In the genomic region with DNA sequence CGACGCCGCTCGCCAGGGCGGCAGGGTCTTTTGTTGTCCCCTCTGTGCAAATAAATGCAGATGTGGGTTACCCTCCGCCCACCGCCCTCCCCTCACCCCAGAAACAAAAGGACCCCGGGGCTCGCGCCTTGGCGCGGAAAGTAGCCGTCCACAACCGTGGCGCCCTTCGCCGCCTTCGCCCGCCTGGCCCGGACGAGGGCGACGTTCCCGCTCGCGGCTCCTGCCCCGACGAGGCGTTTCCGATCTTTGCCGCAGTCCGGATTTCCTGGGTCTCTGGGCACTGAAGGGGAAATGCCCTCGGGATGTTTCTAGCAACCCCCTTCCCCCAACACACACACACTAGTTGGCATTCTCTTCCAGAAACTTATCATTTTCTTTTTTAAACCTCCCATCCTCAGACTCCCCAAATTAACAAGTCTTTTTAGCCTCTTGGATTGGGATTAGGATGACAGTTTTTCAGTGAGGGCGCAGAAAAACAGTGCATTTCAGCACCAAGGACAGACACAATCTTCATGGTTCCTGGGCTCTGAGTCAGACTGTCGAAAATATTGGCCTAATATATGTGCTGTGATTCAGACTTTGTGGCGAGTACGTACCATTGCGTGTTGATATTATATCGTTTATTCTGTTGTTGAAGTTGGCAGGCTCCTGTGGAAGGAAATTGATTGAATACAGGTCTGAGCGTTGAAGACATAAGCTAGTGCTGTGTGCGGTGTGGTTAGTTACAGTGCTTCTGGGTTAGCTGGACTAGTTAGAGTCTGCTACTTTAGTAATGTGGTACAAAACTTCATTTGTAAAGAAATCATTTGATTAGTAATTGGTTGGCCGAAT, we compare ENCODE assay signal across 1 cellular context.
TF ChIP-seq lines count a peak whose summit lies in the region.

No MANE protein-coding gene starts in this region.

TF ChIP-seq in HepG2, 621 proteins besides CTCF, POLR2A, EP300 and RAD21 (continued from another document and continues in another):
- TF ChIP-seq, protein P1, sequence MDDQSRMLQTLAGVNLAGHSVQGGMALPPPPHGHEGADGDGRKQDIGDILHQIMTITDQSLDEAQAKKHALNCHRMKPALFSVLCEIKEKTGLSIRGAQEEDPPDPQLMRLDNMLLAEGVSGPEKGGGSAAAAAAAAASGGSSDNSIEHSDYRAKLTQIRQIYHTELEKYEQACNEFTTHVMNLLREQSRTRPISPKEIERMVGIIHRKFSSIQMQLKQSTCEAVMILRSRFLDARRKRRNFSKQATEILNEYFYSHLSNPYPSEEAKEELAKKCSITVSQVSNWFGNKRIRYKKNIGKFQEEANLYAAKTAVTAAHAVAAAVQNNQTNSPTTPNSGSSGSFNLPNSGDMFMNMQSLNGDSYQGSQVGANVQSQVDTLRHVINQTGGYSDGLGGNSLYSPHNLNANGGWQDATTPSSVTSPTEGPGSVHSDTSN (CRISPR knock-in tag; IDR thresholded peaks at IDR 0.05; ENCODE audit: borderline replicate concordance): peak; percentile 74
- TF ChIP-seq MIER2 (CRISPR knock-in tag; IDR thresholded peaks at IDR 0.05): peak; percentile 97
- 0 out of 2 replicates have a peak, but pooled peaks have one; percentile 89 for TF ChIP-seq ZNF224 (CRISPR knock-in tag; IDR thresholded peaks at IDR 0.05)
- peak; percentile 81 for TF ChIP-seq MIXL1 (CRISPR knock-in tag; IDR thresholded peaks at IDR 0.05)
- no peak for TF ChIP-seq IRX3 (CRISPR knock-in tag; IDR thresholded peaks at IDR 0.05; ENCODE audit: borderline replicate concordance, low read depth)
- TF ChIP-seq SIX1 (CRISPR knock-in tag; IDR thresholded peaks at IDR 0.05; ENCODE audit: borderline replicate concordance): 0 out of 2 replicates have a peak, but pooled peaks have one; percentile 18
- TF ChIP-seq ZNF547 (CRISPR knock-in tag; IDR thresholded peaks at IDR 0.05): 0 out of 2 replicates have a peak, but pooled peaks have one; percentile 59
- TF ChIP-seq, protein P2, sequence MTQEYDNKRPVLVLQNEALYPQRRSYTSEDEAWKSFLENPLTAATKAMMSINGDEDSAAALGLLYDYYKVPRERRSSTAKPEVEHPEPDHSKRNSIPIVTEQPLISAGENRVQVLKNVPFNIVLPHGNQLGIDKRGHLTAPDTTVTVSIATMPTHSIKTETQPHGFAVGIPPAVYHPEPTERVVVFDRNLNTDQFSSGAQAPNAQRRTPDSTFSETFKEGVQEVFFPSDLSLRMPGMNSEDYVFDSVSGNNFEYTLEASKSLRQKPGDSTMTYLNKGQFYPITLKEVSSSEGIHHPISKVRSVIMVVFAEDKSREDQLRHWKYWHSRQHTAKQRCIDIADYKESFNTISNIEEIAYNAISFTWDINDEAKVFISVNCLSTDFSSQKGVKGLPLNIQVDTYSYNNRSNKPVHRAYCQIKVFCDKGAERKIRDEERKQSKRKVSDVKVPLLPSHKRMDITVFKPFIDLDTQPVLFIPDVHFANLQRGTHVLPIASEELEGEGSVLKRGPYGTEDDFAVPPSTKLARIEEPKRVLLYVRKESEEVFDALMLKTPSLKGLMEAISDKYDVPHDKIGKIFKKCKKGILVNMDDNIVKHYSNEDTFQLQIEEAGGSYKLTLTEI (CRISPR knock-in tag; conservative IDR thresholded peaks at IDR 0.05): no peak
- TF ChIP-seq ZNF83 (CRISPR knock-in tag; IDR thresholded peaks at IDR 0.05; ENCODE audit: borderline replicate concordance): no peak
- peak; percentile 69 for TF ChIP-seq RXRB (CRISPR knock-in tag; IDR thresholded peaks at IDR 0.05; ENCODE audit: borderline replicate concordance)
- no peak for TF ChIP-seq ZNF674 (CRISPR knock-in tag; IDR thresholded peaks at IDR 0.05; ENCODE audit: low read depth)
- TF ChIP-seq, protein P3, sequence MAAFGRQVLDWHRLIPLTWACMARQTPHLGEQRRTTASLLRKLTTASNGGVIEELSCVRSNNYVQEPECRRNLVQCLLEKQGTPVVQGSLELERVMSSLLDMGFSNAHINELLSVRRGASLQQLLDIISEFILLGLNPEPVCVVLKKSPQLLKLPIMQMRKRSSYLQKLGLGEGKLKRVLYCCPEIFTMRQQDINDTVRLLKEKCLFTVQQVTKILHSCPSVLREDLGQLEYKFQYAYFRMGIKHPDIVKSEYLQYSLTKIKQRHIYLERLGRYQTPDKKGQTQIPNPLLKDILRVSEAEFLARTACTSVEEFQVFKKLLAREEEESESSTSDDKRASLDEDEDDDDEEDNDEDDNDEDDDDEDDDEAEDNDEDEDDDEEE (CRISPR knock-in tag; IDR thresholded peaks at IDR 0.05): no peak
- TF ChIP-seq KLF9 (CRISPR knock-in tag; IDR thresholded peaks at IDR 0.05; ENCODE audit: low read depth): no peak
- TF ChIP-seq NFKB2 (CRISPR knock-in tag; IDR thresholded peaks at IDR 0.05; ENCODE audit: borderline replicate concordance): peak; percentile 43; the same call in 1 of the 2 replicates
- TF ChIP-seq, protein P4, sequence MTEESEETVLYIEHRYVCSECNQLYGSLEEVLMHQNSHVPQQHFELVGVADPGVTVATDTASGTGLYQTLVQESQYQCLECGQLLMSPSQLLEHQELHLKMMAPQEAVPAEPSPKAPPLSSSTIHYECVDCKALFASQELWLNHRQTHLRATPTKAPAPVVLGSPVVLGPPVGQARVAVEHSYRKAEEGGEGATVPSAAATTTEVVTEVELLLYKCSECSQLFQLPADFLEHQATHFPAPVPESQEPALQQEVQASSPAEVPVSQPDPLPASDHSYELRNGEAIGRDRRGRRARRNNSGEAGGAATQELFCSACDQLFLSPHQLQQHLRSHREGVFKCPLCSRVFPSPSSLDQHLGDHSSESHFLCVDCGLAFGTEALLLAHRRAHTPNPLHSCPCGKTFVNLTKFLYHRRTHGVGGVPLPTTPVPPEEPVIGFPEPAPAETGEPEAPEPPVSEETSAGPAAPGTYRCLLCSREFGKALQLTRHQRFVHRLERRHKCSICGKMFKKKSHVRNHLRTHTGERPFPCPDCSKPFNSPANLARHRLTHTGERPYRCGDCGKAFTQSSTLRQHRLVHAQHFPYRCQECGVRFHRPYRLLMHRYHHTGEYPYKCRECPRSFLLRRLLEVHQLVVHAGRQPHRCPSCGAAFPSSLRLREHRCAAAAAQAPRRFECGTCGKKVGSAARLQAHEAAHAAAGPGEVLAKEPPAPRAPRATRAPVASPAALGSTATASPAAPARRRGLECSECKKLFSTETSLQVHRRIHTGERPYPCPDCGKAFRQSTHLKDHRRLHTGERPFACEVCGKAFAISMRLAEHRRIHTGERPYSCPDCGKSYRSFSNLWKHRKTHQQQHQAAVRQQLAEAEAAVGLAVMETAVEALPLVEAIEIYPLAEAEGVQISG (CRISPR knock-in tag; IDR thresholded peaks at IDR 0.05): 0 out of 2 replicates have a peak, but pooled peaks have one; percentile 24
- no peak for TF ChIP-seq MZF1 (CRISPR knock-in tag; IDR thresholded peaks at IDR 0.05; ENCODE audit: borderline replicate concordance)
- peak; percentile 74; the same call in 1 of the 3 replicates for TF ChIP-seq MXI1 (IDR thresholded peaks at IDR 0.05; ENCODE audit: borderline replicate concordance, low read depth, low read length)
- TF ChIP-seq STAG1 (CRISPR knock-in tag; IDR thresholded peaks at IDR 0.05): peak; percentile 20; the same call in 1 of the 2 replicates
- TF ChIP-seq MLLT10 (CRISPR knock-in tag; IDR thresholded peaks at IDR 0.05): peak; percentile 64
- TF ChIP-seq, protein P5, sequence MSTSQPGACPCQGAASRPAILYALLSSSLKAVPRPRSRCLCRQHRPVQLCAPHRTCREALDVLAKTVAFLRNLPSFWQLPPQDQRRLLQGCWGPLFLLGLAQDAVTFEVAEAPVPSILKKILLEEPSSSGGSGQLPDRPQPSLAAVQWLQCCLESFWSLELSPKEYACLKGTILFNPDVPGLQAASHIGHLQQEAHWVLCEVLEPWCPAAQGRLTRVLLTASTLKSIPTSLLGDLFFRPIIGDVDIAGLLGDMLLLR (CRISPR knock-in tag; IDR thresholded peaks at IDR 0.05): peak; percentile 3
- no peak for TF ChIP-seq ZNF263 (CRISPR knock-in tag; IDR thresholded peaks at IDR 0.05)
- TF ChIP-seq, protein P6, sequence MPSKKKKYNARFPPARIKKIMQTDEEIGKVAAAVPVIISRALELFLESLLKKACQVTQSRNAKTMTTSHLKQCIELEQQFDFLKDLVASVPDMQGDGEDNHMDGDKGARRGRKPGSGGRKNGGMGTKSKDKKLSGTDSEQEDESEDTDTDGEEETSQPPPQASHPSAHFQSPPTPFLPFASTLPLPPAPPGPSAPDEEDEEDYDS (CRISPR knock-in tag; IDR thresholded peaks at IDR 0.05): peak; percentile 69
- TF ChIP-seq, protein P7, sequence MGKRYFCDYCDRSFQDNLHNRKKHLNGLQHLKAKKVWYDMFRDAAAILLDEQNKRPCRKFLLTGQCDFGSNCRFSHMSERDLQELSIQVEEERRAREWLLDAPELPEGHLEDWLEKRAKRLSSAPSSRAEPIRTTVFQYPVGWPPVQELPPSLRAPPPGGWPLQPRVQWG (CRISPR knock-in tag; IDR thresholded peaks at IDR 0.05; ENCODE audit: borderline replicate concordance, low read depth): no peak
- TF ChIP-seq, protein P8, sequence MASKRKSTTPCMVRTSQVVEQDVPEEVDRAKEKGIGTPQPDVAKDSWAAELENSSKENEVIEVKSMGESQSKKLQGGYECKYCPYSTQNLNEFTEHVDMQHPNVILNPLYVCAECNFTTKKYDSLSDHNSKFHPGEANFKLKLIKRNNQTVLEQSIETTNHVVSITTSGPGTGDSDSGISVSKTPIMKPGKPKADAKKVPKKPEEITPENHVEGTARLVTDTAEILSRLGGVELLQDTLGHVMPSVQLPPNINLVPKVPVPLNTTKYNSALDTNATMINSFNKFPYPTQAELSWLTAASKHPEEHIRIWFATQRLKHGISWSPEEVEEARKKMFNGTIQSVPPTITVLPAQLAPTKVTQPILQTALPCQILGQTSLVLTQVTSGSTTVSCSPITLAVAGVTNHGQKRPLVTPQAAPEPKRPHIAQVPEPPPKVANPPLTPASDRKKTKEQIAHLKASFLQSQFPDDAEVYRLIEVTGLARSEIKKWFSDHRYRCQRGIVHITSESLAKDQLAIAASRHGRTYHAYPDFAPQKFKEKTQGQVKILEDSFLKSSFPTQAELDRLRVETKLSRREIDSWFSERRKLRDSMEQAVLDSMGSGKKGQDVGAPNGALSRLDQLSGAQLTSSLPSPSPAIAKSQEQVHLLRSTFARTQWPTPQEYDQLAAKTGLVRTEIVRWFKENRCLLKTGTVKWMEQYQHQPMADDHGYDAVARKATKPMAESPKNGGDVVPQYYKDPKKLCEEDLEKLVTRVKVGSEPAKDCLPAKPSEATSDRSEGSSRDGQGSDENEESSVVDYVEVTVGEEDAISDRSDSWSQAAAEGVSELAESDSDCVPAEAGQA (IDR thresholded peaks at IDR 0.05; ENCODE audit: low read depth): no peak
- TF ChIP-seq, protein P8 (CRISPR knock-in tag; IDR thresholded peaks at IDR 0.05; ENCODE audit: borderline replicate concordance): no peak
- no peak for TF ChIP-seq ZFP36 (IDR thresholded peaks at IDR 0.05; ENCODE audit: borderline replicate concordance, low read depth, low read length, partially characterized antibody)
- TF ChIP-seq ZNF678 (CRISPR knock-in tag; IDR thresholded peaks at IDR 0.05): no peak; the same call in 1 of the 2 replicates
- TF ChIP-seq ELF4 (CRISPR knock-in tag; IDR thresholded peaks at IDR 0.05; ENCODE audit: borderline replicate concordance): no peak
- TF ChIP-seq, protein P9, sequence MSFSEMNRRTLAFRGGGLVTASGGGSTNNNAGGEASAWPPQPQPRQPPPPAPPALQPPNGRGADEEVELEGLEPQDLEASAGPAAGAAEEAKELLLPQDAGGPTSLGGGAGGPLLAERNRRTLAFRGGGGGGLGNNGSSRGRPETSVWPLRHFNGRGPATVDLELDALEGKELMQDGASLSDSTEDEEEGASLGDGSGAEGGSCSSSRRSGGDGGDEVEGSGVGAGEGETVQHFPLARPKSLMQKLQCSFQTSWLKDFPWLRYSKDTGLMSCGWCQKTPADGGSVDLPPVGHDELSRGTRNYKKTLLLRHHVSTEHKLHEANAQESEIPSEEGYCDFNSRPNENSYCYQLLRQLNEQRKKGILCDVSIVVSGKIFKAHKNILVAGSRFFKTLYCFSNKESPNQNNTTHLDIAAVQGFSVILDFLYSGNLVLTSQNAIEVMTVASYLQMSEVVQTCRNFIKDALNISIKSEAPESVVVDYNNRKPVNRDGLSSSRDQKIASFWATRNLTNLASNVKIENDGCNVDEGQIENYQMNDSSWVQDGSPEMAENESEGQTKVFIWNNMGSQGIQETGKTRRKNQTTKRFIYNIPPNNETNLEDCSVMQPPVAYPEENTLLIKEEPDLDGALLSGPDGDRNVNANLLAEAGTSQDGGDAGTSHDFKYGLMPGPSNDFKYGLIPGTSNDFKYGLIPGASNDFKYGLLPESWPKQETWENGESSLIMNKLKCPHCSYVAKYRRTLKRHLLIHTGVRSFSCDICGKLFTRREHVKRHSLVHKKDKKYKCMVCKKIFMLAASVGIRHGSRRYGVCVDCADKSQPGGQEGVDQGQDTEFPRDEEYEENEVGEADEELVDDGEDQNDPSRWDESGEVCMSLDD (CRISPR knock-in tag; IDR thresholded peaks at IDR 0.05; ENCODE audit: borderline replicate concordance): 0 out of 2 replicates have a peak, but pooled peaks have one; percentile 13
- no peak for TF ChIP-seq HNRNPH1 (optimal IDR thresholded peaks at IDR 0.05; ENCODE audit: low read depth, low read length)
- TF ChIP-seq EZH2 (conservative IDR thresholded peaks at IDR 0.05; ENCODE audit: low read depth, low read length): no peak
- TF ChIP-seq ARNT (IDR thresholded peaks at IDR 0.05): no peak
- peak; percentile 76; the same call in 1 of the 2 replicates for TF ChIP-seq ZNF501 (CRISPR knock-in tag; IDR thresholded peaks at IDR 0.05)
- no peak for TF ChIP-seq SP1 (IDR thresholded peaks at IDR 0.05)
- no peak for TF ChIP-seq SP1 (CRISPR knock-in tag; IDR thresholded peaks at IDR 0.05)
- TF ChIP-seq HNF4G (IDR thresholded peaks at IDR 0.05; ENCODE audit: borderline replicate concordance, low read depth, low read length): no peak
- no peak for TF ChIP-seq HNF4G (CRISPR knock-in tag; IDR thresholded peaks at IDR 0.05; ENCODE audit: borderline replicate concordance, low read depth)
- TF ChIP-seq MBD4 (IDR thresholded peaks at IDR 0.05; ENCODE audit: borderline replicate concordance, low read length): 0 out of 2 replicates have a peak, but pooled peaks have one; percentile 62
- 0 out of 2 replicates have a peak, but pooled peaks have one; percentile 66 for TF ChIP-seq ZNF570 (CRISPR knock-in tag; IDR thresholded peaks at IDR 0.05; ENCODE audit: borderline replicate concordance)
- 0 out of 2 replicates have a peak, but pooled peaks have one; percentile 62 for TF ChIP-seq ZNF30 (CRISPR knock-in tag; IDR thresholded peaks at IDR 0.05)
